Comparison of ENCODE assay signal across 11 cellular contexts in genomic region chr22:30838111-30838510, GRCh38.
"Had no signal": no experiment of that assay in that cellular context is flagged by ENCODE, and none has a peak within 500 bp of the region (broad histone marks: within the 10 kb centered on the region; RNA-seq: fewer than 3 reads in every experiment).

No MANE protein-coding gene starts in this region.

- H3K4me3 ChIP-seq: hepatocyte, sigmoid colon, thoracic aorta had no signal

- H3K4me1 ChIP-seq: sigmoid colon had no signal

- H3K27ac ChIP-seq: hepatocyte, sigmoid colon, thoracic aorta had no signal

- H3K4me2 ChIP-seq: hepatocyte had no signal

- H3K27me3 ChIP-seq: hepatocyte, sigmoid colon had no signal

- ATAC-seq: activated naive CD8-positive, alpha-beta T cell treated with anti-CD3 and anti-CD28 coated beads, Interleukin-2, amount 50 U/mL, for 24 hours; activated T-cell treated with anti-CD3 and anti-CD28 coated beads, Interleukin-2, amount 50 U/mL, for 72 hours had no signal

- H3K79me2 ChIP-seq: hepatocyte had no signal

- DNase-seq: activated CD4-positive, alpha-beta T cell treated with anti-CD3 and anti-CD28 coated beads for 1 hour; activated CD4-positive, alpha-beta T cell treated with anti-CD3 and anti-CD28 coated beads, Interleukin-2, amount 50 U/mL, for 48 hours; activated naive CD4-positive, alpha-beta T cell treated with Interleukin-2 at 50 U/mL for 16 hours; activated naive CD8-positive, alpha-beta T cell treated with anti-CD3 and anti-CD28 coated beads, Interleukin-2, amount 50 U/mL, for 24 hours; activated T-cell treated with anti-CD3 and anti-CD28 coated beads, Interleukin-2, amount 50 U/mL, for 72 hours; nephron progenitor cell; sigmoid colon; stimulated activated CD4-positive, alpha-beta T cell treated with anti-CD3 and anti-CD28 coated beads, Interleukin-4, amount 100 ng/mL, for 24 hours; T-helper 9 cell had no signal

- H3K9me3 ChIP-seq: sigmoid colon had no signal

- H3K36me3 ChIP-seq: sigmoid colon, thoracic aorta had no signal

- H2AFZ ChIP-seq: hepatocyte had no signal
